ENCODE assay signal across 1 cellular context in genomic region chr6:45212976-45213375, GRCh38.
TF ChIP-seq lines count a peak whose summit lies in the region.

No MANE protein-coding gene starts in this region.

TF ChIP-seq in GM23338, 12 proteins besides CTCF, POLR2A, EP300 and RAD21 (continued from another document):
- TF ChIP-seq, protein P1, sequence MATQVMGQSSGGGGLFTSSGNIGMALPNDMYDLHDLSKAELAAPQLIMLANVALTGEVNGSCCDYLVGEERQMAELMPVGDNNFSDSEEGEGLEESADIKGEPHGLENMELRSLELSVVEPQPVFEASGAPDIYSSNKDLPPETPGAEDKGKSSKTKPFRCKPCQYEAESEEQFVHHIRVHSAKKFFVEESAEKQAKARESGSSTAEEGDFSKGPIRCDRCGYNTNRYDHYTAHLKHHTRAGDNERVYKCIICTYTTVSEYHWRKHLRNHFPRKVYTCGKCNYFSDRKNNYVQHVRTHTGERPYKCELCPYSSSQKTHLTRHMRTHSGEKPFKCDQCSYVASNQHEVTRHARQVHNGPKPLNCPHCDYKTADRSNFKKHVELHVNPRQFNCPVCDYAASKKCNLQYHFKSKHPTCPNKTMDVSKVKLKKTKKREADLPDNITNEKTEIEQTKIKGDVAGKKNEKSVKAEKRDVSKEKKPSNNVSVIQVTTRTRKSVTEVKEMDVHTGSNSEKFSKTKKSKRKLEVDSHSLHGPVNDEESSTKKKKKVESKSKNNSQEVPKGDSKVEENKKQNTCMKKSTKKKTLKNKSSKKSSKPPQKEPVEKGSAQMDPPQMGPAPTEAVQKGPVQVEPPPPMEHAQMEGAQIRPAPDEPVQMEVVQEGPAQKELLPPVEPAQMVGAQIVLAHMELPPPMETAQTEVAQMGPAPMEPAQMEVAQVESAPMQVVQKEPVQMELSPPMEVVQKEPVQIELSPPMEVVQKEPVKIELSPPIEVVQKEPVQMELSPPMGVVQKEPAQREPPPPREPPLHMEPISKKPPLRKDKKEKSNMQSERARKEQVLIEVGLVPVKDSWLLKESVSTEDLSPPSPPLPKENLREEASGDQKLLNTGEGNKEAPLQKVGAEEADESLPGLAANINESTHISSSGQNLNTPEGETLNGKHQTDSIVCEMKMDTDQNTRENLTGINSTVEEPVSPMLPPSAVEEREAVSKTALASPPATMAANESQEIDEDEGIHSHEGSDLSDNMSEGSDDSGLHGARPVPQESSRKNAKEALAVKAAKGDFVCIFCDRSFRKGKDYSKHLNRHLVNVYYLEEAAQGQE (IDR thresholded peaks at IDR 0.05; ENCODE audit: unreplicated experiment), result no peak
- TF ChIP-seq JUNB (IDR thresholded peaks at IDR 0.05; ENCODE audit: unreplicated experiment), result no peak
